Comparison of ENCODE assay signal across 13 cellular contexts in genomic region chr1:168287237-168287664, GRCh38. TPM values are rescaled to one million over a fixed set of nuclear protein-coding genes. Genes with fewer than 3 reads are reported as not detected.
DNase-seq lines count a peak whose midpoint lies in the region; ATAC-seq, FAIRE-seq and TF ChIP-seq lines count a peak whose summit lies in the region.
"Had no signal": no experiment of that assay in that cellular context is flagged by ENCODE, and none has a peak within 500 bp of the region (broad histone marks: within the 10 kb centered on the region; RNA-seq: fewer than 3 reads in every experiment).

No MANE protein-coding gene starts in this region.

- H2AFZ ChIP-seq in astrocyte (ENCODE audit: low read depth, low read length): no peak overlapping the region

- no peak for TF ChIP-seq EP300 in esophagus muscularis mucosa (IDR thresholded peaks at IDR 0.05)

- TF ChIP-seq CTCF in astrocyte (IDR thresholded peaks at IDR 0.05; ENCODE audit: insufficient read depth, low read depth, low read length) (no peak), esophagus muscularis mucosa (IDR thresholded peaks at IDR 0.05) (no peak)

- no peak overlapping the region for H3K9ac ChIP-seq in astrocyte (ENCODE audit: low read length)

- no peaks in the 10 kb centered on the region for H3K36me3 Mint-ChIP-seq in astrocyte (ENCODE audit: low read depth, unreplicated experiment)

- intact Hi-C loops in esophagus muscularis mucosa (cut with DNase I): no loop called here

- H3K9me3 ChIP-seq in astrocyte (ENCODE audit: insufficient read depth, low read depth, low read length): no peaks in the 10 kb centered on the region
- no peaks in the 10 kb centered on the region for H3K9me3 ChIP-seq in esophagus muscularis mucosa

- peak; percentile 26 for FAIRE-seq in astrocyte (lab: Jason Lieb, UNC)

- no peak for DNase-seq in activated CD4-positive, CD25-positive, alpha-beta regulatory T cell treated with anti-CD3 and anti-CD28 coated beads, Interleukin-2, amount 50 U/mL, for 72 hours
- DNase-seq in NCI-H2107 (lab: John Stamatoyannopoulos, UW): peak; percentile 47
- DNase-seq in astrocyte (ENCODE audit: low read depth): peak; percentile 78
- DNase-seq in renal cortical epithelial cell (ENCODE audit: low read depth): peak; percentile 45
- no peak for DNase-seq in esophagus muscularis mucosa (ENCODE audit: extremely low spot score)
- no peak for DNase-seq in NK-92 treated with Interleukin-12 subunit alpha and Interleukin-12 subunit beta, amount 100 ng/mL, for 24 hours (lab: John Stamatoyannopoulos, UW)
- DNase-seq: aorta, NCI-H748 treated with DMSO at 0.1 percent for 48 hours, trophoblast cell, WERI-Rb-1 had no signal

- H3K4me3 ChIP-seq in astrocyte (ENCODE audit: insufficient read depth, low read depth, low read length) (no peak overlapping the region), esophagus muscularis mucosa (no peak overlapping the region)

- no peak overlapping the region for H3K27ac Mint-ChIP-seq in astrocyte (ENCODE audit: unreplicated experiment)
- H3K27ac Mint-ChIP-seq: nephron had no signal

- H3K27me3 Mint-ChIP-seq in astrocyte (ENCODE audit: low read depth, unreplicated experiment): no peaks in the 10 kb centered on the region

- peak; percentile 73 to 77 for ATAC-seq in activated CD4-positive, CD25-positive, alpha-beta regulatory T cell treated with anti-CD3 and anti-CD28 coated beads, Interleukin-2, amount 50 U/mL, for 24 hours
- ATAC-seq in GM18861 (IDR thresholded peaks at IDR 0.05; ENCODE audit: unreplicated experiment): no peak

- peak overlapping the region; percentile 42 for H3K4me2 ChIP-seq in astrocyte (ENCODE audit: low read length)

- no peaks in the 10 kb centered on the region for H4K20me1 ChIP-seq in astrocyte (ENCODE audit: insufficient read depth, low read length)

- no peaks in the 10 kb centered on the region for H3K9me3 Mint-ChIP-seq in astrocyte (ENCODE audit: unreplicated experiment)
- H3K9me3 Mint-ChIP-seq: nephron had no signal

- H3K27ac ChIP-seq in astrocyte (ENCODE audit: low read depth, low read length) (no peak overlapping the region), esophagus muscularis mucosa (replicated peaks in 1 of 4) (no peak overlapping the region)
- H3K27ac ChIP-seq: WERI-Rb-1 had no signal

- H3K79me2 ChIP-seq in astrocyte (ENCODE audit: insufficient read depth, low read length): no peaks in the 10 kb centered on the region

- H3K4me1 ChIP-seq in astrocyte (ENCODE audit: insufficient read depth, low read length): peaks cover 6% of the 10 kb centered on the region
- peaks cover 0 to 11% (median 5%) of the 10 kb centered on the region in 4 donors for H3K4me1 ChIP-seq in esophagus muscularis mucosa

- H3K36me3 ChIP-seq in astrocyte (ENCODE audit: insufficient read depth, low read length) (no peaks in the 10 kb centered on the region), esophagus muscularis mucosa (peaks cover 0 to 3% (median 0%) of the 10 kb centered on the region in 4 donors)
- H3K36me3 ChIP-seq: WERI-Rb-1 had no signal

- peaks cover 12% of the 10 kb centered on the region for H3K4me1 Mint-ChIP-seq in astrocyte (ENCODE audit: low read depth, unreplicated experiment)

- no peak for TF ChIP-seq POLR2A in esophagus muscularis mucosa (IDR thresholded peaks at IDR 0.05; ENCODE audit: low read depth)

- H3K27me3 ChIP-seq in astrocyte (ENCODE audit: insufficient read depth, low read length) (no peaks in the 10 kb centered on the region), esophagus muscularis mucosa (no peaks in the 10 kb centered on the region)

- 100% methylated on average over 1 of the region's 1 CpG for WGBS in esophagus muscularis mucosa

- no peak overlapping the region for H3K4me3 Mint-ChIP-seq in astrocyte (ENCODE audit: unreplicated experiment)
- H3K4me3 Mint-ChIP-seq: nephron had no signal

RNA-seq across cellular contexts. Expression of gene TBX19, which starts 6.6 kb away (rescaled TPM):
- total RNA-seq in astrocyte (1.1 and 1.9 TPM in 2 replicates), renal cortical epithelial cell (0.35 and 0.75 TPM in 2 replicates), esophagus muscularis mucosa (1 to 10 TPM in 2 of 4 donors, under 1 TPM in 2; 0.83 to 2.0 (median 1.1) TPM)

Comparison
In these comparisons a context has a peak if more than half of its experiments do, and no peak if none do; other contexts are left out.
1. DNase-seq: peak in NCI-H2107 (single experiment), astrocyte (single experiment) and renal cortical epithelial cell (single experiment); none in activated CD4-positive, CD25-positive, alpha-beta regulatory T cell treated with anti-CD3 and anti-CD28 coated beads, Interleukin-2, amount 50 U/mL, for 72 hours (single experiment), esophagus muscularis mucosa (single experiment) and NK-92 treated with Interleukin-12 subunit alpha and Interleukin-12 subunit beta, amount 100 ng/mL, for 24 hours (single experiment).